Comparison of ENCODE assay signal across 17 cellular contexts in genomic region chr17:16534236-16534635, GRCh38. TPM values are rescaled to one million over a fixed set of nuclear protein-coding genes. Genes with fewer than 3 reads are reported as not detected.
"Had no signal": no experiment of that assay in that cellular context is flagged by ENCODE, and none has a peak within 500 bp of the region (broad histone marks: within the 10 kb centered on the region; RNA-seq: fewer than 3 reads in every experiment).

No MANE protein-coding gene starts in this region.

- H3K4me1 ChIP-seq: foreskin keratinocyte, thyroid gland, vagina had no signal

- H3K9me3 ChIP-seq: mucosa of descending colon, thyroid gland, vagina had no signal

- H3K36me3 Mint-ChIP-seq: natural killer cell, type B pancreatic cell had no signal

- ATAC-seq: foreskin keratinocyte, left colon, mucosa of descending colon, natural killer cell, sciatic nerve had no signal

- FAIRE-seq: endothelial cell of umbilical vein had no signal

- DNase-seq: effector CD4-positive, alpha-beta T cell; endodermal cell; erythroblast; foreskin keratinocyte; head of caudate nucleus; hippocampal formation; left colon; mucosa of descending colon; natural killer cell; stimulated activated CD4-positive, alpha-beta T cell treated with anti-CD3 and anti-CD28 coated beads, Interleukin-2, amount 100 ng/mL, for 48 hours; stimulated activated naive CD4-positive, alpha-beta T cell treated with Interleukin-2 at 50 U/mL for 16 hours; thyroid gland had no signal

- H3K4me3 ChIP-seq: coronary artery, mucosa of descending colon, thyroid gland, vagina had no signal

- H3K27me3 ChIP-seq: thyroid gland, vagina had no signal

- H3K36me3 ChIP-seq: thyroid gland, vagina had no signal

- H3K9me3 Mint-ChIP-seq: endodermal cell, natural killer cell, type B pancreatic cell had no signal

- H3K27ac ChIP-seq: coronary artery, foreskin keratinocyte, vagina had no signal

RNA-seq across cellular contexts. Expression of gene LRRC75A, which starts 42.2 kb away (rescaled TPM):
- total RNA-seq: foreskin keratinocyte had no signal
